1 cellular context compared by ENCODE assay signal in genomic region chr7:141785711-141786552, GRCh38.
TF ChIP-seq lines count a peak whose summit lies in the region.

No MANE protein-coding gene starts in this region.

TF ChIP-seq in SK-N-SH treated with all-trans-retinoic acid at 6 μM for 48 hours, 23 proteins besides CTCF, POLR2A, EP300 and RAD21:
- TF ChIP-seq POU6F1 (CRISPR knock-in tag; IDR thresholded peaks at IDR 0.05; ENCODE audit: borderline replicate concordance, low read depth) (no peak), CSDC2 (CRISPR knock-in tag; IDR thresholded peaks at IDR 0.05) (no peak), ZNF70 (CRISPR knock-in tag; IDR thresholded peaks at IDR 0.05) (no peak), ZNF565 (CRISPR knock-in tag; conservative IDR thresholded peaks at IDR 0.05; ENCODE audit: low read depth) (no peak), ZFP3 (CRISPR knock-in tag; IDR thresholded peaks at IDR 0.05) (no peak), RARB (CRISPR knock-in tag; IDR thresholded peaks at IDR 0.05) (no peak), BACH2 (CRISPR knock-in tag; IDR thresholded peaks at IDR 0.05; ENCODE audit: borderline replicate concordance) (no peak), ZFP30 (CRISPR knock-in tag; IDR thresholded peaks at IDR 0.05) (no peak)
TF ChIP-seq in SK-N-SH treated with all-trans-retinoic acid at 6 μM for 48 hours: peak in this region for 0.
